In genomic region chr1:185155600-185156320, GRCh38 we compare ENCODE assay signal across 8 cellular contexts. TPM values are rescaled to one million over a fixed set of nuclear protein-coding genes. Genes with fewer than 3 reads are reported as not detected.
DNase-seq lines count a peak whose midpoint lies in the region; ATAC-seq and TF ChIP-seq lines count a peak whose summit lies in the region.

No MANE protein-coding gene starts in this region.

- peak; percentile 5 for ATAC-seq in central memory CD8-positive, alpha-beta T cell (replicated peaks; ENCODE audit: extremely low read depth, poor library complexity, severe bottlenecking)
- no peak for ATAC-seq in lung (ENCODE audit: insufficient read depth, low FRiP score)
- no peak for ATAC-seq in GM21825 (IDR thresholded peaks at IDR 0.05; ENCODE audit: unreplicated experiment)

- H3K4me1 ChIP-seq in OCI-LY3 (ENCODE audit: low read length) (peaks cover 22% of the 10 kb centered on the region), lung (ENCODE audit: control insufficient read depth in 2 of 2, insufficient read depth in 2 of 2, low read length in 2 of 2) (peaks cover 3 to 11% of the 10 kb centered on the region in 2 donors), urinary bladder (ENCODE audit: insufficient read depth) (no peaks in the 10 kb centered on the region)

- CTCF ChIA-PET in activated CD4-positive, alpha-beta T cell treated with anti-CD3 and anti-CD28 coated beads, Interleukin-2, amount 10 ng/mL, durations not matched to agents 7 days and 5 days (lab: Charles Lee): interaction anchor here (0.5 to 3.8 kb wide), 7 partner anchors 8 to 1684 kb away, joined by 3 to 20 read pairs (median 3); partner anchors contain the start of gene SMG7

- TF ChIP-seq CTCF in OCI-LY3 (IDR thresholded peaks at IDR 0.05; ENCODE audit: low read depth, low read length) (no peak), lung (IDR thresholded peaks at IDR 0.05; ENCODE audit: control extremely low read depth, extremely low read depth) (no peak)

- H3K9me3 Mint-ChIP-seq in activated CD4-positive, alpha-beta T cell treated with anti-CD3 and anti-CD28 coated beads, Interleukin-2, amount 10 ng/mL, durations not matched to agents 7 days and 5 days: no peaks in the 10 kb centered on the region
- no peaks in the 10 kb centered on the region for H3K9me3 Mint-ChIP-seq in central memory CD8-positive, alpha-beta T cell

- H3K4me2 ChIP-seq in OCI-LY3 (ENCODE audit: low read length): peak overlapping the region; percentile 77

- POLR2A ChIA-PET in activated CD4-positive, alpha-beta T cell treated with anti-CD3 and anti-CD28 coated beads, Interleukin-2, amount 10 ng/mL, durations not matched to agents 7 days and 5 days (lab: Charles Lee): interaction anchor here (0.6 kb wide), 1 partner anchor 10 kb away, joined by 3 read pairs; no protein-coding TSS in a partner anchor

- H3K27me3 ChIP-seq in OCI-LY3 (ENCODE audit: low read depth, low read length) (no peaks in the 10 kb centered on the region), lung (ENCODE audit: control insufficient read depth, insufficient read depth) (no peaks in the 10 kb centered on the region)

- H3K27ac Mint-ChIP-seq in activated CD4-positive, alpha-beta T cell treated with anti-CD3 and anti-CD28 coated beads, Interleukin-2, amount 10 ng/mL, durations not matched to agents 7 days and 5 days: peak overlapping the region; percentile 97
- peak overlapping the region; percentile 97 for H3K27ac Mint-ChIP-seq in central memory CD8-positive, alpha-beta T cell (ENCODE audit: low read depth)

- H3K27ac ChIP-seq in OCI-LY3 (ENCODE audit: low read length) (peak overlapping the region; percentile 73), lung (ENCODE audit: low read depth in 1 of 2, low read length in 1 of 2) (peak overlapping the region; percentile 95 to 99), urinary bladder (ENCODE audit: low read depth) (peak overlapping the region; percentile 98)

- H3K79me2 ChIP-seq in OCI-LY3 (ENCODE audit: low read length): peaks cover 23% of the 10 kb centered on the region

- DNase-seq in activated CD4-positive, alpha-beta T cell treated with anti-CD3 and anti-CD28 coated beads, Interleukin-2, amount 10 ng/mL, durations not matched to agents 7 days and 5 days: peak; percentile 11
- DNase-seq in activated CD4-positive, alpha-beta T cell treated with anti-CD3 and anti-CD28 coated beads for 1 hour: no peak
- no peak for DNase-seq in central memory CD8-positive, alpha-beta T cell (ENCODE audit: low spot score in 2 of 2)
- DNase-seq in lung (ENCODE audit: low spot score) (no peak), iPS-NIHi11 (ENCODE audit: low spot score) (no peak)

- peak overlapping the region; percentile 60; the same call in 1 of the 2 replicates for H2AFZ ChIP-seq in OCI-LY3 (ENCODE audit: low read depth, low read length)

- peaks cover 49% of the 10 kb centered on the region for H3K4me1 Mint-ChIP-seq in activated CD4-positive, alpha-beta T cell treated with anti-CD3 and anti-CD28 coated beads, Interleukin-2, amount 10 ng/mL, durations not matched to agents 7 days and 5 days
- H3K4me1 Mint-ChIP-seq in central memory CD8-positive, alpha-beta T cell: peaks cover 49% of the 10 kb centered on the region

- H3K4me3 Mint-ChIP-seq in activated CD4-positive, alpha-beta T cell treated with anti-CD3 and anti-CD28 coated beads, Interleukin-2, amount 10 ng/mL, durations not matched to agents 7 days and 5 days: peak overlapping the region; percentile 99
- peak overlapping the region; percentile 99 for H3K4me3 Mint-ChIP-seq in central memory CD8-positive, alpha-beta T cell

- H3K9ac ChIP-seq in OCI-LY3 (ENCODE audit: low read length): peak overlapping the region; percentile 91

- H3K4me3 ChIP-seq in OCI-LY3 (ENCODE audit: low read length) (peak overlapping the region; percentile 83), lung (peak overlapping the region; percentile 77), urinary bladder (ENCODE audit: low read depth, low read length) (peak overlapping the region; percentile 79)

- H3K27me3 Mint-ChIP-seq in activated CD4-positive, alpha-beta T cell treated with anti-CD3 and anti-CD28 coated beads, Interleukin-2, amount 10 ng/mL, durations not matched to agents 7 days and 5 days: no peaks in the 10 kb centered on the region
- no peaks in the 10 kb centered on the region for H3K27me3 Mint-ChIP-seq in central memory CD8-positive, alpha-beta T cell

- H3K36me3 ChIP-seq in OCI-LY3 (replicated peaks; ENCODE audit: low read depth, low read length): no peaks in the 10 kb centered on the region
- peaks cover 0 to 2% of the 10 kb centered on the region in 2 donors for H3K36me3 ChIP-seq in lung (ENCODE audit: control insufficient read depth in 2 of 2, insufficient read depth in 2 of 2, low read length in 2 of 2)
- no peaks in the 10 kb centered on the region for H3K36me3 ChIP-seq in urinary bladder (ENCODE audit: insufficient read depth)

- H4K20me1 ChIP-seq in OCI-LY3 (ENCODE audit: insufficient read depth, low read length): no peaks in the 10 kb centered on the region

- peaks cover 13% of the 10 kb centered on the region for H3K36me3 Mint-ChIP-seq in activated CD4-positive, alpha-beta T cell treated with anti-CD3 and anti-CD28 coated beads, Interleukin-2, amount 10 ng/mL, durations not matched to agents 7 days and 5 days (ENCODE audit: low read depth)
- H3K36me3 Mint-ChIP-seq in central memory CD8-positive, alpha-beta T cell (ENCODE audit: insufficient read depth): peaks cover 17% of the 10 kb centered on the region

- H3K9me3 ChIP-seq in OCI-LY3 (ENCODE audit: insufficient read depth, low read length) (no peaks in the 10 kb centered on the region), lung (ENCODE audit: control insufficient read depth in 2 of 2, insufficient read depth in 1 of 2, low read length in 1 of 2) (no peaks in the 10 kb centered on the region)

- 8 to 9% methylated on average over 12 of the region's 12 CpGs for WGBS in lung, 2 donors
- 4% methylated on average over 12 of the region's 12 CpGs for WGBS in urinary bladder

RNA-seq across cellular contexts. Expression of gene TRMT1L, which starts 1.0 kb away (rescaled TPM):
- 10 to 100 TPM; 20.3 to 21.1 TPM for total RNA-seq in activated CD4-positive, alpha-beta T cell treated with anti-CD3 and anti-CD28 coated beads, Interleukin-2, amount 10 ng/mL, durations not matched to agents 7 days and 5 days
- total RNA-seq in lung: 10 to 100 TPM; 15.5 to 30.3 TPM
- polyA plus RNA-seq in lung: 10 to 100 TPM in 1 of 2 donors, 1 to 10 TPM in 1; 5.8 to 10.5 TPM
- total RNA-seq in urinary bladder: 33.1 TPM
- polyA plus RNA-seq in urinary bladder: 14.1 TPM

RNA-seq across cellular contexts. Expression of gene SWT1, which starts 1.2 kb away (rescaled TPM):
- total RNA-seq in activated CD4-positive, alpha-beta T cell treated with anti-CD3 and anti-CD28 coated beads, Interleukin-2, amount 10 ng/mL, durations not matched to agents 7 days and 5 days: 1 to 10 TPM; 3.7 to 3.9 TPM
- total RNA-seq in lung (10 to 100 TPM in 1 of 2 donors, 1 to 10 TPM in 1; 4.0 to 19.4 TPM), urinary bladder (24.6 TPM)
- polyA plus RNA-seq in lung (1 to 10 TPM; 1.1 to 2.7 TPM), urinary bladder (3.9 TPM)
